Comparison of ENCODE assay signal across 1 cellular context in the genomic region with DNA sequence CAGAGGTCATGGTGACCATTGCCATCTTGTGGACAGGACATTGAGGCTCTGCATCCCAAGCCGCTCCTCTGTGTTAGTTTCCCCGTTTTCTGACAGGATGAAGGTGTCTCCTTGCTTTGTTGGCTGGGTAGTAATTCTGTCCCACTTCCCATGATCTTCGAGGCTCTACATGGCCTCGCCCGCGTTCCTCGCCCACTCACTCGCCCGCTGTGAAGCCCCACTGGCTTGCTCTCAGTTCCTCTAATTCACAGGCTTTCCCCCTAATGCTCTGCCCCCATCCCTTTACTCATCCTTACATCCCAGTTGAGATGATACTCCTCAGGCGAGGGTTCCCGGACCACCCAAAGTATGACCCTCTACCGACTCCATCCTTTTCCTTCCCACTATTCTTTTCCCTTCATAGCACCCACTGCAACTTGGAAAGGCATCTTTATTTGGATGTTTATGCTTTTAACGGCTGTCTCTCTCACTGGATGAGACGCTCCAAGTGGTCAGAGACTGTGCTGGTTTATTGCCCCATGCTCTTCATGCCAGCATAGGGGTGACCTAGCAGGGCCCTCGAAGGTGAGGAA.
TF ChIP-seq lines count a peak whose summit lies in the region.

No MANE protein-coding gene starts in this region.

TF ChIP-seq in GM12878, 131 proteins besides CTCF, POLR2A, EP300 and RAD21 (continues in another document):
- TF ChIP-seq CBX3 (IDR thresholded peaks at IDR 0.05; ENCODE audit: borderline replicate concordance, low read depth): no peak
- TF ChIP-seq NR2C2 (IDR thresholded peaks at IDR 0.05; ENCODE audit: borderline replicate concordance, control insufficient read depth, insufficient read length, low read depth): no peak
- TF ChIP-seq, protein P1, sequence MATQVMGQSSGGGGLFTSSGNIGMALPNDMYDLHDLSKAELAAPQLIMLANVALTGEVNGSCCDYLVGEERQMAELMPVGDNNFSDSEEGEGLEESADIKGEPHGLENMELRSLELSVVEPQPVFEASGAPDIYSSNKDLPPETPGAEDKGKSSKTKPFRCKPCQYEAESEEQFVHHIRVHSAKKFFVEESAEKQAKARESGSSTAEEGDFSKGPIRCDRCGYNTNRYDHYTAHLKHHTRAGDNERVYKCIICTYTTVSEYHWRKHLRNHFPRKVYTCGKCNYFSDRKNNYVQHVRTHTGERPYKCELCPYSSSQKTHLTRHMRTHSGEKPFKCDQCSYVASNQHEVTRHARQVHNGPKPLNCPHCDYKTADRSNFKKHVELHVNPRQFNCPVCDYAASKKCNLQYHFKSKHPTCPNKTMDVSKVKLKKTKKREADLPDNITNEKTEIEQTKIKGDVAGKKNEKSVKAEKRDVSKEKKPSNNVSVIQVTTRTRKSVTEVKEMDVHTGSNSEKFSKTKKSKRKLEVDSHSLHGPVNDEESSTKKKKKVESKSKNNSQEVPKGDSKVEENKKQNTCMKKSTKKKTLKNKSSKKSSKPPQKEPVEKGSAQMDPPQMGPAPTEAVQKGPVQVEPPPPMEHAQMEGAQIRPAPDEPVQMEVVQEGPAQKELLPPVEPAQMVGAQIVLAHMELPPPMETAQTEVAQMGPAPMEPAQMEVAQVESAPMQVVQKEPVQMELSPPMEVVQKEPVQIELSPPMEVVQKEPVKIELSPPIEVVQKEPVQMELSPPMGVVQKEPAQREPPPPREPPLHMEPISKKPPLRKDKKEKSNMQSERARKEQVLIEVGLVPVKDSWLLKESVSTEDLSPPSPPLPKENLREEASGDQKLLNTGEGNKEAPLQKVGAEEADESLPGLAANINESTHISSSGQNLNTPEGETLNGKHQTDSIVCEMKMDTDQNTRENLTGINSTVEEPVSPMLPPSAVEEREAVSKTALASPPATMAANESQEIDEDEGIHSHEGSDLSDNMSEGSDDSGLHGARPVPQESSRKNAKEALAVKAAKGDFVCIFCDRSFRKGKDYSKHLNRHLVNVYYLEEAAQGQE (IDR thresholded peaks at IDR 0.05; ENCODE audit: low read depth, low read length): 0 out of 2 replicates have a peak, but pooled peaks have one; percentile 4
- TF ChIP-seq ZSCAN29 (IDR thresholded peaks at IDR 0.05): 0 out of 2 replicates have a peak, but pooled peaks have one; percentile 9
- peak; percentile 97 for TF ChIP-seq IKZF1 (conservative IDR thresholded peaks at IDR 0.05)
- peak; percentile 10; the same call in 1 of the 2 replicates for TF ChIP-seq SMC3 (IDR thresholded peaks at IDR 0.05; ENCODE audit: borderline replicate concordance, low read length)
- TF ChIP-seq, protein P2, sequence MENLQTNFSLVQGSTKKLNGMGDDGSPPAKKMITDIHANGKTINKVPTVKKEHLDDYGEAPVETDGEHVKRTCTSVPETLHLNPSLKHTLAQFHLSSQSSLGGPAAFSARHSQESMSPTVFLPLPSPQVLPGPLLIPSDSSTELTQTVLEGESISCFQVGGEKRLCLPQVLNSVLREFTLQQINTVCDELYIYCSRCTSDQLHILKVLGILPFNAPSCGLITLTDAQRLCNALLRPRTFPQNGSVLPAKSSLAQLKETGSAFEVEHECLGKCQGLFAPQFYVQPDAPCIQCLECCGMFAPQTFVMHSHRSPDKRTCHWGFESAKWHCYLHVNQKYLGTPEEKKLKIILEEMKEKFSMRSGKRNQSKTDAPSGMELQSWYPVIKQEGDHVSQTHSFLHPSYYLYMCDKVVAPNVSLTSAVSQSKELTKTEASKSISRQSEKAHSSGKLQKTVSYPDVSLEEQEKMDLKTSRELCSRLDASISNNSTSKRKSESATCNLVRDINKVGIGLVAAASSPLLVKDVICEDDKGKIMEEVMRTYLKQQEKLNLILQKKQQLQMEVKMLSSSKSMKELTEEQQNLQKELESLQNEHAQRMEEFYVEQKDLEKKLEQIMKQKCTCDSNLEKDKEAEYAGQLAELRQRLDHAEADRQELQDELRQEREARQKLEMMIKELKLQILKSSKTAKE (IDR thresholded peaks at IDR 0.05; ENCODE audit: low read depth, poor library complexity, severe bottlenecking): peak; percentile 39
- peak; percentile 77 for TF ChIP-seq POLR2AphosphoS5 (IDR thresholded peaks at IDR 0.05; ENCODE audit: low read length)
- TF ChIP-seq BHLHE40 (IDR thresholded peaks at IDR 0.05; ENCODE audit: borderline replicate concordance in 1 of 2, low read depth in 2 of 2, low read length in 1 of 2): no peak
- TF ChIP-seq, protein P3, sequence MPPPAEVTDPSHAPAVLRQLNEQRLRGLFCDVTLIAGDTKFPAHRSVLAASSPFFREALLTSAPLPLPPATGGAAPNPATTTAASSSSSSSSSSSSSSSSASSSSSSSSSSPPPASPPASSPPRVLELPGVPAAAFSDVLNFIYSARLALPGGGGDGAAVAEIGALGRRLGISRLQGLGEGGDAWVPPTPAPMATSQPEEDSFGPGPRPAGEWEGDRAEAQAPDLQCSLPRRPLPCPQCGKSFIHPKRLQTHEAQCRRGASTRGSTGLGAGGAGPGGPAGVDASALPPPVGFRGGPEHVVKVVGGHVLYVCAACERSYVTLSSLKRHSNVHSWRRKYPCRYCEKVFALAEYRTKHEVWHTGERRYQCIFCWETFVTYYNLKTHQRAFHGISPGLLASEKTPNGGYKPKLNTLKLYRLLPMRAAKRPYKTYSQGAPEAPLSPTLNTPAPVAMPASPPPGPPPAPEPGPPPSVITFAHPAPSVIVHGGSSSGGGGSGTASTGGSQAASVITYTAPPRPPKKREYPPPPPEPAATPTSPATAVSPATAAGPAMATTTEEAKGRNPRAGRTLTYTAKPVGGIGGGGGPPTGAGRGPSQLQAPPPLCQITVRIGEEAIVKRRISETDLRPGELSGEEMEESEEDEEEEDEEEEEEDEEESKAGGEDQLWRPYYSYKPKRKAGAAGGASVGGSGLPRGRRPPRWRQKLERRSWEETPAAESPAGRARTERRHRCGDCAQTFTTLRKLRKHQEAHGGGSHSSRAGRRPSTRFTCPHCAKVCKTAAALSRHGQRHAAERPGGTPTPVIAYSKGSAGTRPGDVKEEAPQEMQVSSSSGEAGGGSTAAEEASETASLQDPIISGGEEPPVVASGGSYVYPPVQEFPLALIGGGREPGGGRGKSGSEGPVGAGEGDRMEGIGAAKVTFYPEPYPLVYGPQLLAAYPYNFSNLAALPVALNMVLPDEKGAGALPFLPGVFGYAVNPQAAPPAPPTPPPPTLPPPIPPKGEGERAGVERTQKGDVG (CRISPR knock-in tag; IDR thresholded peaks at IDR 0.05): 0 out of 2 replicates have a peak, but pooled peaks have one; percentile 42
- TF ChIP-seq STAT1 (conservative IDR thresholded peaks at IDR 0.05): 0 out of 2 replicates have a peak, but pooled peaks have one; percentile 68
- TF ChIP-seq, protein P4, sequence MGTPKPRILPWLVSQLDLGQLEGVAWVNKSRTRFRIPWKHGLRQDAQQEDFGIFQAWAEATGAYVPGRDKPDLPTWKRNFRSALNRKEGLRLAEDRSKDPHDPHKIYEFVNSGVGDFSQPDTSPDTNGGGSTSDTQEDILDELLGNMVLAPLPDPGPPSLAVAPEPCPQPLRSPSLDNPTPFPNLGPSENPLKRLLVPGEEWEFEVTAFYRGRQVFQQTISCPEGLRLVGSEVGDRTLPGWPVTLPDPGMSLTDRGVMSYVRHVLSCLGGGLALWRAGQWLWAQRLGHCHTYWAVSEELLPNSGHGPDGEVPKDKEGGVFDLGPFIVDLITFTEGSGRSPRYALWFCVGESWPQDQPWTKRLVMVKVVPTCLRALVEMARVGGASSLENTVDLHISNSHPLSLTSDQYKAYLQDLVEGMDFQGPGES (IDR thresholded peaks at IDR 0.05): no peak
- peak; percentile 98 for TF ChIP-seq IKZF2 (IDR thresholded peaks at IDR 0.05)
- peak in 1 of 2 experiments; percentile 95; a peak in 2 of 3 replicates for TF ChIP-seq EGR1 (IDR thresholded peaks at IDR 0.05; ENCODE audit: borderline replicate concordance in 1 of 2, low read depth in 2 of 2, low read length in 2 of 2)
- TF ChIP-seq, protein P5, sequence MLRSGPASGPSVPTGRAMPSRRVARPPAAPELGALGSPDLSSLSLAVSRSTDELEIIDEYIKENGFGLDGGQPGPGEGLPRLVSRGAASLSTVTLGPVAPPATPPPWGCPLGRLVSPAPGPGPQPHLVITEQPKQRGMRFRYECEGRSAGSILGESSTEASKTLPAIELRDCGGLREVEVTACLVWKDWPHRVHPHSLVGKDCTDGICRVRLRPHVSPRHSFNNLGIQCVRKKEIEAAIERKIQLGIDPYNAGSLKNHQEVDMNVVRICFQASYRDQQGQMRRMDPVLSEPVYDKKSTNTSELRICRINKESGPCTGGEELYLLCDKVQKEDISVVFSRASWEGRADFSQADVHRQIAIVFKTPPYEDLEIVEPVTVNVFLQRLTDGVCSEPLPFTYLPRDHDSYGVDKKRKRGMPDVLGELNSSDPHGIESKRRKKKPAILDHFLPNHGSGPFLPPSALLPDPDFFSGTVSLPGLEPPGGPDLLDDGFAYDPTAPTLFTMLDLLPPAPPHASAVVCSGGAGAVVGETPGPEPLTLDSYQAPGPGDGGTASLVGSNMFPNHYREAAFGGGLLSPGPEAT (IDR thresholded peaks at IDR 0.05; ENCODE audit: low read depth): peak; percentile 94
- TF ChIP-seq TARDBP (IDR thresholded peaks at IDR 0.05; ENCODE audit: borderline replicate concordance): no peak
- TF ChIP-seq SMARCA5 (IDR thresholded peaks at IDR 0.05): no peak
- no peak; the same call in 1 of the 2 replicates for TF ChIP-seq NR2F1 (conservative IDR thresholded peaks at IDR 0.05)
- TF ChIP-seq FOS (IDR thresholded peaks at IDR 0.05; ENCODE audit: borderline replicate concordance, extremely low read depth, insufficient read length): no peak
- TF ChIP-seq ZNF24 (IDR thresholded peaks at IDR 0.05): peak; percentile 67
- TF ChIP-seq, protein P6, sequence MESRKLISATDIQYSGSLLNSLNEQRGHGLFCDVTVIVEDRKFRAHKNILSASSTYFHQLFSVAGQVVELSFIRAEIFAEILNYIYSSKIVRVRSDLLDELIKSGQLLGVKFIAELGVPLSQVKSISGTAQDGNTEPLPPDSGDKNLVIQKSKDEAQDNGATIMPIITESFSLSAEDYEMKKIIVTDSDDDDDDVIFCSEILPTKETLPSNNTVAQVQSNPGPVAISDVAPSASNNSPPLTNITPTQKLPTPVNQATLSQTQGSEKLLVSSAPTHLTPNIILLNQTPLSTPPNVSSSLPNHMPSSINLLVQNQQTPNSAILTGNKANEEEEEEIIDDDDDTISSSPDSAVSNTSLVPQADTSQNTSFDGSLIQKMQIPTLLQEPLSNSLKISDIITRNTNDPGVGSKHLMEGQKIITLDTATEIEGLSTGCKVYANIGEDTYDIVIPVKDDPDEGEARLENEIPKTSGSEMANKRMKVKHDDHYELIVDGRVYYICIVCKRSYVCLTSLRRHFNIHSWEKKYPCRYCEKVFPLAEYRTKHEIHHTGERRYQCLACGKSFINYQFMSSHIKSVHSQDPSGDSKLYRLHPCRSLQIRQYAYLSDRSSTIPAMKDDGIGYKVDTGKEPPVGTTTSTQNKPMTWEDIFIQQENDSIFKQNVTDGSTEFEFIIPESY (IDR thresholded peaks at IDR 0.05): no peak
- no peak for TF ChIP-seq SUPT20H (IDR thresholded peaks at IDR 0.05; ENCODE audit: borderline replicate concordance, control insufficient read depth, low read depth, low read length)
- TF ChIP-seq KLF5 (IDR thresholded peaks at IDR 0.05; ENCODE audit: partially characterized antibody): no peak
- no peak; the same call in 1 of the 2 replicates for TF ChIP-seq MXI1 (IDR thresholded peaks at IDR 0.05; ENCODE audit: low read depth, low read length)
- TF ChIP-seq ZNF274 (IDR thresholded peaks at IDR 0.05; ENCODE audit: insufficient read depth, insufficient read length): no peak
- TF ChIP-seq ZBED1 (IDR thresholded peaks at IDR 0.05; ENCODE audit: borderline replicate concordance): peak; percentile 78; the same call in 1 of the 2 replicates
- TF ChIP-seq CREB1 (IDR thresholded peaks at IDR 0.05; ENCODE audit: low read depth): no peak
- TF ChIP-seq, protein P7, sequence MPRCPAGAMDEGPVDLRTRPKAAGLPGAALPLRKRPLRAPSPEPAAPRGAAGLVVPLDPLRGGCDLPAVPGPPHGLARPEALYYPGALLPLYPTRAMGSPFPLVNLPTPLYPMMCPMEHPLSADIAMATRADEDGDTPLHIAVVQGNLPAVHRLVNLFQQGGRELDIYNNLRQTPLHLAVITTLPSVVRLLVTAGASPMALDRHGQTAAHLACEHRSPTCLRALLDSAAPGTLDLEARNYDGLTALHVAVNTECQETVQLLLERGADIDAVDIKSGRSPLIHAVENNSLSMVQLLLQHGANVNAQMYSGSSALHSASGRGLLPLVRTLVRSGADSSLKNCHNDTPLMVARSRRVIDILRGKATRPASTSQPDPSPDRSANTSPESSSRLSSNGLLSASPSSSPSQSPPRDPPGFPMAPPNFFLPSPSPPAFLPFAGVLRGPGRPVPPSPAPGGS (IDR thresholded peaks at IDR 0.05; ENCODE audit: borderline replicate concordance, insufficient read depth, low read depth, low read length, poor library complexity, severe bottlenecking): peak; percentile 2
- TF ChIP-seq EED (IDR thresholded peaks at IDR 0.05; ENCODE audit: low read depth): peak; percentile 97
- TF ChIP-seq MEF2A (IDR thresholded peaks at IDR 0.05; ENCODE audit: insufficient read depth, low read depth, low read length): no peak
- TF ChIP-seq NRF1 (conservative IDR thresholded peaks at IDR 0.05; ENCODE audit: low read depth, low read length): no peak
- TF ChIP-seq, protein P8, sequence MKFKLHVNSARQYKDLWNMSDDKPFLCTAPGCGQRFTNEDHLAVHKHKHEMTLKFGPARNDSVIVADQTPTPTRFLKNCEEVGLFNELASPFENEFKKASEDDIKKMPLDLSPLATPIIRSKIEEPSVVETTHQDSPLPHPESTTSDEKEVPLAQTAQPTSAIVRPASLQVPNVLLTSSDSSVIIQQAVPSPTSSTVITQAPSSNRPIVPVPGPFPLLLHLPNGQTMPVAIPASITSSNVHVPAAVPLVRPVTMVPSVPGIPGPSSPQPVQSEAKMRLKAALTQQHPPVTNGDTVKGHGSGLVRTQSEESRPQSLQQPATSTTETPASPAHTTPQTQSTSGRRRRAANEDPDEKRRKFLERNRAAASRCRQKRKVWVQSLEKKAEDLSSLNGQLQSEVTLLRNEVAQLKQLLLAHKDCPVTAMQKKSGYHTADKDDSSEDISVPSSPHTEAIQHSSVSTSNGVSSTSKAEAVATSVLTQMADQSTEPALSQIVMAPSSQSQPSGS (IDR thresholded peaks at IDR 0.05; ENCODE audit: low read length): no peak
- TF ChIP-seq ZNF217 (IDR thresholded peaks at IDR 0.05): peak; percentile 42; the same call in 1 of the 2 replicates
- TF ChIP-seq JUNB (IDR thresholded peaks at IDR 0.05): no peak
- TF ChIP-seq NBN (IDR thresholded peaks at IDR 0.05): peak; percentile 95
- TF ChIP-seq BACH1 (IDR thresholded peaks at IDR 0.05; ENCODE audit: borderline replicate concordance): peak; percentile 83
- TF ChIP-seq HCFC1 (IDR thresholded peaks at IDR 0.05; ENCODE audit: low read length): no peak
- peak; percentile 40; the same call in 1 of the 2 replicates for TF ChIP-seq SMAD5 (IDR thresholded peaks at IDR 0.05; ENCODE audit: low read depth)
- 0 out of 2 replicates have a peak, but pooled peaks have one; percentile 31 for TF ChIP-seq CHD2 (IDR thresholded peaks at IDR 0.05; ENCODE audit: borderline replicate concordance, low read depth, low read length)
- 0 out of 2 replicates have a peak, but pooled peaks have one; percentile 39 for TF ChIP-seq TBL1XR1 (IDR thresholded peaks at IDR 0.05; ENCODE audit: low read depth, low read length)
- TF ChIP-seq RBBP5 (conservative IDR thresholded peaks at IDR 0.05): no peak
